19 cellular contexts compared by ENCODE assay signal in genomic region chr10:106981461-106981850, GRCh38.
DNase-seq lines count a peak whose midpoint lies in the region; ATAC-seq, FAIRE-seq and TF ChIP-seq lines count a peak whose summit lies in the region.
"Had no signal": no experiment of that assay in that cellular context is flagged by ENCODE, and none has a peak within 500 bp of the region (broad histone marks: within the 10 kb centered on the region; RNA-seq: fewer than 3 reads in every experiment).

No MANE protein-coding gene starts in this region.

- H4K8ac ChIP-seq in mesendoderm (ENCODE audit: low read depth, low read length): no peak overlapping the region

- CTCF ChIA-PET in A673 (lab: Charles Lee): interaction anchor here (0.6 kb wide), 2 partner anchors 187 to 601 kb away, joined by 5 to 7 read pairs; no protein-coding TSS in a partner anchor

- H3K36me3 ChIP-seq in A673 (ENCODE audit: insufficient read depth, low read length, poor library complexity, severe bottlenecking) (no peaks in the 10 kb centered on the region), adipocyte (ENCODE audit: control insufficient read depth, insufficient read depth, low read length, severe bottlenecking) (no peaks in the 10 kb centered on the region), mesendoderm (ENCODE audit: control insufficient read depth, insufficient read depth, low read length) (no peaks in the 10 kb centered on the region), kidney (ENCODE audit: control insufficient read depth in 1 of 2, insufficient read depth in 2 of 2, low read length in 2 of 2) (no peaks in the 10 kb centered on the region)
- H3K36me3 ChIP-seq: BE2C had no signal

- TF ChIP-seq CTCF in A673 (conservative IDR thresholded peaks at IDR 0.05; ENCODE audit: low read depth, low read length) (no peak), kidney (IDR thresholded peaks at IDR 0.05; ENCODE audit: borderline replicate concordance, extremely low read depth, insufficient read depth) (no peak)

- no TSS peak for BruUV-seq in A673 (replicated peaks; lab: Mats Ljungman, UMichigan)

- ATAC-seq in HG03432 (IDR thresholded peaks at IDR 0.05; ENCODE audit: unreplicated experiment) (peak; percentile 3), HG03159 (IDR thresholded peaks at IDR 0.05; ENCODE audit: unreplicated experiment) (no peak), right cardiac atrium (no peak)
- ATAC-seq: CD8-positive, alpha-beta T cell; PC-3 had no signal

- H3K4me3 ChIP-seq in A673 (ENCODE audit: low read depth, low read length, poor library complexity, severe bottlenecking): no peak overlapping the region
- H3K4me3 ChIP-seq in adipocyte (ENCODE audit: low read length): no peak overlapping the region
- H3K4me3 ChIP-seq in mesendoderm (ENCODE audit: low read length): no peak overlapping the region
- H3K4me3 ChIP-seq in kidney (ENCODE audit: low read length in 2 of 2): no peak overlapping the region
- no peak overlapping the region for H3K4me3 ChIP-seq in right cardiac atrium (ENCODE audit: low read length)

- no peak overlapping the region for H3K23ac ChIP-seq in mesendoderm (ENCODE audit: low read length)

- H3K9me3 ChIP-seq in A673 (ENCODE audit: low read depth, low read length, poor library complexity, severe bottlenecking): no peaks in the 10 kb centered on the region
- H3K9me3 ChIP-seq in adipocyte (ENCODE audit: control insufficient read depth, low read length): no peaks in the 10 kb centered on the region
- no peaks in the 10 kb centered on the region for H3K9me3 ChIP-seq in kidney (ENCODE audit: control insufficient read depth in 1 of 2, low read length in 2 of 2)
- no peaks in the 10 kb centered on the region for H3K9me3 ChIP-seq in right cardiac atrium (ENCODE audit: control insufficient read depth, low read length)
- H3K9me3 ChIP-seq: BE2C had no signal

- H3K27me3 ChIP-seq in A673 (replicated peaks; ENCODE audit: insufficient read depth, low read depth, low read length, poor library complexity) (no peaks in the 10 kb centered on the region), adipocyte (replicated peaks; ENCODE audit: control insufficient read depth, insufficient read depth, low read length) (no peaks in the 10 kb centered on the region), mesendoderm (ENCODE audit: insufficient read depth, low read length, poor library complexity) (no peaks in the 10 kb centered on the region), right cardiac atrium (ENCODE audit: control insufficient read depth, insufficient read depth) (no peaks in the 10 kb centered on the region)
- H3K27me3 ChIP-seq: BE2C had no signal

- H2BK5ac ChIP-seq in mesendoderm (ENCODE audit: low read length): no peak overlapping the region

- no peak for FAIRE-seq in kidney (lab: Jason Lieb, UNC)
- FAIRE-seq: H54 had no signal

- no peak overlapping the region for H2BK15ac ChIP-seq in mesendoderm (replicated peaks; ENCODE audit: low read depth)

- H2AK5ac ChIP-seq in mesendoderm (ENCODE audit: low read length): no peak overlapping the region

- H3K18ac ChIP-seq in mesendoderm (ENCODE audit: low read length): peak overlapping the region; percentile 39

- H3K79me2 ChIP-seq in mesendoderm (ENCODE audit: control insufficient read depth, insufficient read depth, low read length): no peaks in the 10 kb centered on the region

- H2BK120ac ChIP-seq in mesendoderm (ENCODE audit: low read depth, low read length): no peak overlapping the region

- no peak overlapping the region for H3K4ac ChIP-seq in mesendoderm (ENCODE audit: low read depth, low read length)

- WGBS in mesendoderm (ENCODE audit: extremely low coverage, insufficient coverage, low lambda C conversion rate): no CpG with 5 or more reads among the region's 2 CpGs
- 50% methylated on average over 2 of the region's 2 CpGs for WGBS in right cardiac atrium

- H3K4me2 ChIP-seq in mesendoderm (ENCODE audit: low read length): no peak overlapping the region

- H3K27ac ChIP-seq in A673 (ENCODE audit: low read depth, low read length, poor library complexity, severe bottlenecking) (no peak overlapping the region), mesendoderm (ENCODE audit: low read depth, low read length) (no peak overlapping the region), kidney (ENCODE audit: low read depth in 2 of 2, low read length in 2 of 2) (no peak overlapping the region), right cardiac atrium (ENCODE audit: low read length) (no peak overlapping the region)

- H3K56ac ChIP-seq in mesendoderm (ENCODE audit: low read length): no peak overlapping the region

- intact Hi-C loops in A673 (cut with micrococcal nuclease; ENCODE audit: unreplicated experiment) (no loop called here), kidney (cut with DNase I) (no loop called here), right cardiac atrium (cut with DNase I) (no loop called here)

- no peak overlapping the region for H3K9ac ChIP-seq in adipocyte (ENCODE audit: low read length)
- no peak overlapping the region for H3K9ac ChIP-seq in mesendoderm (ENCODE audit: low read length)
- no peak overlapping the region for H3K9ac ChIP-seq in kidney (ENCODE audit: low read length in 2 of 2)

- H4K5ac ChIP-seq in mesendoderm (ENCODE audit: low read length): no peak overlapping the region

- DNase-seq in A673 (ENCODE audit: low spot score) (peak; percentile 30), adipocyte (ENCODE audit: low read depth) (peak; percentile 56), mesendoderm (no peak), kidney (no peak), NCI-H1092 (lab: John Stamatoyannopoulos, UW) (no peak), right cardiac atrium (no peak)
- DNase-seq: BE2C; CD8-positive, alpha-beta T cell; DMS79; HFFc6; NCI-H1694 treated with DMSO at 0.1 percent for 48 hours; NCI-H226; NCI-H524; NCI-H82; PC-3; SHP77 treated with DMSO at 0.1 percent for 48 hours had no signal

- peaks cover 17% of the 10 kb centered on the region for H3K4me1 ChIP-seq in A673 (ENCODE audit: insufficient read depth, low read length, poor library complexity, severe bottlenecking)
- no peaks in the 10 kb centered on the region for H3K4me1 ChIP-seq in adipocyte (ENCODE audit: control insufficient read depth, insufficient read depth, low read length)
- no peaks in the 10 kb centered on the region for H3K4me1 ChIP-seq in mesendoderm (ENCODE audit: control insufficient read depth, low read depth, low read length)
- H3K4me1 ChIP-seq in kidney (ENCODE audit: control insufficient read depth in 1 of 2, insufficient read depth in 1 of 2, low read depth in 1 of 2, low read length in 2 of 2): peaks cover 0 to 4% of the 10 kb centered on the region in 2 donors
- H3K4me1 ChIP-seq in right cardiac atrium (ENCODE audit: control insufficient read depth, insufficient read depth, low read length): no peaks in the 10 kb centered on the region

- POLR2A ChIA-PET in A673 (lab: Charles Lee; ENCODE audit: low non-redundant PET): no interaction called here

- no peaks in the 10 kb centered on the region for H3K79me1 ChIP-seq in mesendoderm (ENCODE audit: low read length)

Comparison
In these comparisons a context has a peak if more than half of its experiments do, and no peak if none do; other contexts are left out.
1. DNase-seq: peak in A673 (single experiment) and adipocyte (single experiment); none in mesendoderm (single experiment), kidney (single experiment), NCI-H1092 (single experiment) and right cardiac atrium (0 of 3).